Comparison of ENCODE assay signal across 9 cellular contexts in the genomic region with DNA sequence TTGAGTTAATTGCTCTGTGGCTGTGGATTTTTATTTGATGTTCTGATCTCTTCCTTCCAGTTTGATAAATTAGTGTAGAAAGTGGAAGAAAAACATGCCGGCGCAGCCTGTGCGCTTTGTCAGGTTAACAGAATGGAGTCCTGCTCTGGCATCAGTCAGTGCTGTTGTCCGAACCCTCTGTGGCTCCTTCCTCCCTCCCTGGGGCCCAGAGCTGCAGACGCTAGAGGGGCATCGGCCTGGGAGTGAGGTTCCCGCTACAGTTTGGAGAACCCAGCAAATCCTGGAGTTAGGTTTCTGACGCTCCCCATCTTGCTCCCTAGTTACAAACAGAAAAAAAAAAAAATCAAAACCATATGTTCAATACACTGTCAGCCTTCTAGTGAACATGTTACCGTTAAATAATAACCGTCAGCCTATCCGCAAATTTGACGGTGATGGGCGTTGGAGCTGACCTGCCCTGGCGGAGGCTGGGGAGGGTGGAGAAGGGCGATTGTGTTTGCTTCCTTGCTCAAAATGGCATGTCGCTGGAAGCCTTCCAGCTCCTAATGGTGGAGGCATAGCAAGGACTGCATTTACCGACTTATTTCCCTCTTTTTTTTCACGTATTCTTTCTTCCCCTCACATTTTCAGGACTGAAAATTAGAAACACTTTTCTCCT. TPM values are rescaled to one million over a fixed set of nuclear protein-coding genes. Genes with fewer than 3 reads are reported as not detected.
DNase-seq lines count a peak whose midpoint lies in the region; ATAC-seq, FAIRE-seq and TF ChIP-seq lines count a peak whose summit lies in the region.
"Had no signal": no experiment of that assay in that cellular context is flagged by ENCODE, and none has a peak within 500 bp of the region (broad histone marks: within the 10 kb centered on the region; RNA-seq: fewer than 3 reads in every experiment).

No MANE protein-coding gene starts in this region.

- peak overlapping the region; percentile 60 for H3K27ac ChIP-seq in endothelial cell of umbilical vein (ENCODE audit: insufficient read depth, low read depth, low read length)
- H3K27ac ChIP-seq: brain microvascular endothelial cell had no signal

- peak overlapping the region; percentile 74 for H3K4me2 ChIP-seq in endothelial cell of umbilical vein (ENCODE audit: insufficient read depth, low read length)

- H3K9me3 ChIP-seq in endothelial cell of umbilical vein (replicated peaks; ENCODE audit: control insufficient read depth, insufficient read depth, low read length) (no peaks in the 10 kb centered on the region), mucosa of descending colon (no peaks in the 10 kb centered on the region)

- no peaks in the 10 kb centered on the region for H4K20me1 ChIP-seq in endothelial cell of umbilical vein (replicated peaks; ENCODE audit: control insufficient read depth, extremely low read depth, insufficient read depth, low read length)

- peak; percentile 56 for FAIRE-seq in endothelial cell of umbilical vein (lab: Jason Lieb, UNC)
- FAIRE-seq: RCC 7860 had no signal

- H3K4me1 ChIP-seq in endothelial cell of umbilical vein (ENCODE audit: control insufficient read depth, extremely low read depth, insufficient read depth, low read length) = peaks cover 70% of the 10 kb centered on the region
- H3K4me1 ChIP-seq in mucosa of descending colon (ENCODE audit: low read depth) = peaks cover 60% of the 10 kb centered on the region

- intact Hi-C loops in endothelial cell of umbilical vein (cut with micrococcal nuclease) = loop anchor here (1.0 kb wide), 1 partner anchor 8 kb away; no protein-coding TSS in a partner anchor
- intact Hi-C loops in mucosa of descending colon (cut with DNase I, micrococcal nuclease) = no loop called here

- no peak overlapping the region for H2AFZ ChIP-seq in endothelial cell of umbilical vein (ENCODE audit: low read depth, low read length)

- peak overlapping the region; percentile 81 for H3K4me3 Mint-ChIP-seq in type B pancreatic cell

- POLR2A ChIA-PET in endothelial cell of umbilical vein (lab: Charles Lee) = interaction anchor here (1.0 kb wide), 1 partner anchor 126 kb away, joined by 3 read pairs; no protein-coding TSS in a partner anchor

- DNase-seq in SHP77 treated with DMSO at 0.1 percent for 48 hours (lab: John Stamatoyannopoulos, UW) = peak; percentile 84
- peak; percentile 64 for DNase-seq in endothelial cell of umbilical vein (ENCODE audit: low read depth, low spot score)
- DNase-seq in mucosa of descending colon = peak; percentile 70 to 87 (median 74)
- no peak for DNase-seq in type B pancreatic cell (ENCODE audit: extremely low spot score, unreplicated experiment)
- no peak for DNase-seq in NCI-H524 treated with DMSO at 0.1 percent for 48 hours (lab: John Stamatoyannopoulos, UW)
- DNase-seq in EL = no peak
- DNase-seq: brain microvascular endothelial cell had no signal

- ATAC-seq in mucosa of descending colon (peak; percentile 64), HG03280 (IDR thresholded peaks at IDR 0.05; ENCODE audit: unreplicated experiment) (no peak)

- dilution Hi-C loops in endothelial cell of umbilical vein (cut with MboI; ENCODE audit: extremely low pct_ligation_motif_present, low sequenced_read_pairs) = no loop called here

- H3K4me3 ChIP-seq in endothelial cell of umbilical vein (replicated peaks in 1 of 3; ENCODE audit: insufficient read depth in 1 of 3, low read depth in 1 of 3, low read length in 3 of 3) = peak overlapping the region in 2 of 3 experiments; percentile 13 to 33
- H3K4me3 ChIP-seq in mucosa of descending colon = no peak overlapping the region

- H3K9me3 Mint-ChIP-seq in type B pancreatic cell = peaks cover 10% of the 10 kb centered on the region

- no peaks in the 10 kb centered on the region for H3K27me3 Mint-ChIP-seq in type B pancreatic cell

- BruUV-seq in endothelial cell of umbilical vein (replicated peaks; lab: Mats Ljungman, UMichigan) = TSS peak; percentile 45

- CTCF ChIA-PET in endothelial cell of umbilical vein (lab: Charles Lee) = interaction anchor here (0.9 to 6.6 kb wide), 7 partner anchors 9 to 124 kb away, joined by 3 to 44 read pairs (median 3); a partner anchor contains a TSS

- H3K27me3 ChIP-seq in endothelial cell of umbilical vein (ENCODE audit: control insufficient read depth in 2 of 2, insufficient read depth in 2 of 2, low read length in 2 of 2) = no peaks in the 10 kb centered on the region
- H3K27me3 ChIP-seq: brain microvascular endothelial cell had no signal

- H3K79me2 ChIP-seq in endothelial cell of umbilical vein (ENCODE audit: control insufficient read depth, insufficient read depth, low read length) = peaks cover 95% of the 10 kb centered on the region

- no peak for TF ChIP-seq POLR2A in endothelial cell of umbilical vein (IDR thresholded peaks at IDR 0.05; ENCODE audit: low read depth, low read length)

- peaks cover 64% of the 10 kb centered on the region for H3K4me1 Mint-ChIP-seq in type B pancreatic cell (ENCODE audit: unreplicated experiment)

- H3K36me3 Mint-ChIP-seq in type B pancreatic cell = peaks cover 48% of the 10 kb centered on the region

- TF ChIP-seq CTCF in endothelial cell of umbilical vein (IDR thresholded peaks at IDR 0.05; ENCODE audit: extremely low read depth in 1 of 2, insufficient read depth in 1 of 2, low read depth in 1 of 2, low read length in 2 of 2) = no peak
- no peak for TF ChIP-seq CTCF in mucosa of descending colon (IDR thresholded peaks at IDR 0.05)
- TF ChIP-seq CTCF in type B pancreatic cell (conservative IDR thresholded peaks at IDR 0.05) = no peak

- H3K36me3 ChIP-seq in endothelial cell of umbilical vein (ENCODE audit: control insufficient read depth in 2 of 2, extremely low read depth in 1 of 2, insufficient read depth in 2 of 2, low read length in 2 of 2) (peaks cover 6 to 12% of the 10 kb centered on the region in 2 experiments), mucosa of descending colon (ENCODE audit: low read depth) (no peaks in the 10 kb centered on the region)

- peak overlapping the region; percentile 78 for H3K27ac Mint-ChIP-seq in type B pancreatic cell

- H3K9ac ChIP-seq in endothelial cell of umbilical vein (replicated peaks; ENCODE audit: extremely low read depth, insufficient read depth, low read length) = peak overlapping the region; percentile 54

- no peaks in the 10 kb centered on the region for H3K9me1 ChIP-seq in endothelial cell of umbilical vein (replicated peaks; ENCODE audit: control insufficient read depth, extremely low read depth, insufficient read depth, low read length)

TF ChIP-seq in endothelial cell of umbilical vein, 7 proteins besides CTCF, POLR2A, EP300 and RAD21:
- TF ChIP-seq EZH2 (IDR thresholded peaks at IDR 0.05; ENCODE audit: borderline replicate concordance, low read depth, low read length, severe bottlenecking) (no peak), FOS (IDR thresholded peaks at IDR 0.05; ENCODE audit: borderline replicate concordance, insufficient read depth, low read length) (no peak), POLR2AphosphoS5 (IDR thresholded peaks at IDR 0.05; ENCODE audit: insufficient read depth, low read depth, low read length) (peak; percentile 17)

RNA-seq across cellular contexts. Expression of a gene that starts 13.5 kb away (rescaled TPM):
- total RNA-seq in endothelial cell of umbilical vein (75.6 and 76.5 TPM in 2 replicates), mucosa of descending colon (10 to 100 TPM; 41.0 to 75.1 (median 47.2) TPM), type B pancreatic cell (ENCODE audit: low replicate concordance) (43.7 and 81.7 TPM in 2 replicates)
- 23.2 and 32.9 TPM in 2 replicates for polyA plus RNA-seq in endothelial cell of umbilical vein
- 28.8 and 30.4 TPM in 2 replicates for polyA plus RNA-seq in endothelial cell of umbilical vein (2011; cell fraction: cytosol; rRNA removed)
- 49.5 and 54.3 TPM in 2 replicates for polyA plus RNA-seq in endothelial cell of umbilical vein (2011; cell fraction: nucleus; rRNA removed)
- 57.3 and 67.5 TPM in 2 replicates for polyA plus RNA-seq in endothelial cell of umbilical vein (2012)
- 99.8 and 107 TPM in 2 replicates for polyA minus RNA-seq in endothelial cell of umbilical vein
- polyA minus RNA-seq in endothelial cell of umbilical vein (2011; cell fraction: cytosol; rRNA and poly(A)+ RNA removed) = 27.8 TPM
- 148 and 189 TPM in 2 replicates for polyA minus RNA-seq in endothelial cell of umbilical vein (2011; cell fraction: nucleus; rRNA and poly(A)+ RNA removed)

Comparison
In these comparisons a context has a peak if more than half of its experiments do, and no peak if none do; other contexts are left out.
1. DNase-seq: peak in SHP77 treated with DMSO at 0.1 percent for 48 hours (single experiment), endothelial cell of umbilical vein (single experiment) and mucosa of descending colon (3 of 3); none in type B pancreatic cell (single experiment), NCI-H524 treated with DMSO at 0.1 percent for 48 hours (single experiment) and EL (single experiment).